Comparison of ENCODE assay signal across 1 cellular context in the genomic region with DNA sequence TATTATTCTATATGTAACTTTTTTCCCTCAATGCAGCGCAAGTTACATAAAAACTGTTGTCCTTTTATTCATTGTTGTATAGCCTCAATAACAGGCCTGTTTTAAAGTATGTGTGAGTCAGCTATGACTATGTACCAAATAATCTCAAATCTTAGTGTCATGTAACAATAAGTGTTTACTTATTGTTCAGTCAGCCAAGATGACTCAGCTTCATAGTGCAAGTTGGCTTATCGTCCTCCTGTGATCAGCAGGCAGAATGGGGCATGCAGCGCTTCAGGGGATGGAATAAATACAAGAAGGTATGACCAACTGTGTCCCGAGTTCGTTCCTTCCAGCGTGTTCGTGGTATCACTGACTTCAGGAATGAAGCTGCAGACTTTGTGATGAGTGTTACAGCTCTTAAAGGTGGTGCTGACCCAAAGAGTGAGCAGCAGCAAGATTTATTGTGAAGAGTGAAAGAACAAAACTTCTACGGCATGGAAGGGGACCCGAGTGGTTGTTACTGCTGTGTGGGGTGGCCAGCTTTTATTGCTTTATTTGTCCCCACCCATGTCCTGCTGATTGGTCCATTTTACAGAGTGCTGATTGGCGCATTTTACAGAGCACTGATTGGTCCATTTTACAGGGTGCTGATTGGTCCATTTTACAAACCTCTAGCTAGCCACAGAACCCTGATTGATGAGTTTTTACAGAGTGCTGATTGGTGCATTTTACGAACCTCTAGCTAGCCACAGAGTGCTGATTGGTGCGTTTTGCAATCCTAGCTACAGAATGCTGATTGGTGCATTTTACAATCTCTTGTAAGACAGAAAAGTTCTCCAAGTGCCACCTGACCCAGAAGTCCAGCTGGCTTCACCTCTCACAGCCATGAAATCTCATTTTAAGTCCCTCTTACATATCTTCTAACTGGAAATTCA.
A peak's percentile ranks its signal among the peaks of the same experiment; 100 is the strongest.
TF ChIP-seq lines count a peak whose summit lies in the region.

No MANE protein-coding gene starts in this region.

TF ChIP-seq in HEK293, 187 proteins besides CTCF, POLR2A, EP300 and RAD21 (continued from another document):
- TF ChIP-seq, protein P1, sequence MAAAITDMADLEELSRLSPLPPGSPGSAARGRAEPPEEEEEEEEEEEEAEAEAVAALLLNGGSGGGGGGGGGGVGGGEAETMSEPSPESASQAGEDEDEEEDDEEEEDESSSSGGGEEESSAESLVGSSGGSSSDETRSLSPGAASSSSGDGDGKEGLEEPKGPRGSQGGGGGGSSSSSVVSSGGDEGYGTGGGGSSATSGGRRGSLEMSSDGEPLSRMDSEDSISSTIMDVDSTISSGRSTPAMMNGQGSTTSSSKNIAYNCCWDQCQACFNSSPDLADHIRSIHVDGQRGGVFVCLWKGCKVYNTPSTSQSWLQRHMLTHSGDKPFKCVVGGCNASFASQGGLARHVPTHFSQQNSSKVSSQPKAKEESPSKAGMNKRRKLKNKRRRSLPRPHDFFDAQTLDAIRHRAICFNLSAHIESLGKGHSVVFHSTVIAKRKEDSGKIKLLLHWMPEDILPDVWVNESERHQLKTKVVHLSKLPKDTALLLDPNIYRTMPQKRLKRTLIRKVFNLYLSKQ (tag by site-specific recombination; IDR thresholded peaks at IDR 0.05; ENCODE audit: borderline replicate concordance): no peak
- no peak for TF ChIP-seq ZNF623 (tag by site-specific recombination; IDR thresholded peaks at IDR 0.05)
- TF ChIP-seq ZBTB48 (tag by site-specific recombination; IDR thresholded peaks at IDR 0.05): no peak
- TF ChIP-seq ZNF157 (tag by site-specific recombination; IDR thresholded peaks at IDR 0.05): no peak
- TF ChIP-seq, protein P2, sequence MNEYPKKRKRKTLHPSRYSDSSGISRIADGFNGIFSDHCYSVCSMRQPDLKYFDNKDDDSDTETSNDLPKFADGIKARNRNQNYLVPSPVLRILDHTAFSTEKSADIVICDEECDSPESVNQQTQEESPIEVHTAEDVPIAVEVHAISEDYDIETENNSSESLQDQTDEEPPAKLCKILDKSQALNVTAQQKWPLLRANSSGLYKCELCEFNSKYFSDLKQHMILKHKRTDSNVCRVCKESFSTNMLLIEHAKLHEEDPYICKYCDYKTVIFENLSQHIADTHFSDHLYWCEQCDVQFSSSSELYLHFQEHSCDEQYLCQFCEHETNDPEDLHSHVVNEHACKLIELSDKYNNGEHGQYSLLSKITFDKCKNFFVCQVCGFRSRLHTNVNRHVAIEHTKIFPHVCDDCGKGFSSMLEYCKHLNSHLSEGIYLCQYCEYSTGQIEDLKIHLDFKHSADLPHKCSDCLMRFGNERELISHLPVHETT (tag by site-specific recombination; IDR thresholded peaks at IDR 0.05): peak; percentile 87
- TF ChIP-seq ZNF530 (tag by site-specific recombination; IDR thresholded peaks at IDR 0.05; ENCODE audit: low read depth): no peak
